1 cellular context compared by ENCODE assay signal in genomic region chr19:8453616-8454015, GRCh38.
TF ChIP-seq lines count a peak whose summit lies in the region.

No MANE protein-coding gene starts in this region.

TF ChIP-seq in GM12878, 131 proteins besides CTCF, POLR2A, EP300 and RAD21:
- TF ChIP-seq ELK1 (IDR thresholded peaks at IDR 0.05; ENCODE audit: low read depth, low read length) = no peak
- TF ChIP-seq POLR2AphosphoS5 (IDR thresholded peaks at IDR 0.05; ENCODE audit: low read length) = 0 out of 2 replicates have a peak, but pooled peaks have one; percentile 22
- no peak for TF ChIP-seq WRNIP1 (IDR thresholded peaks at IDR 0.05; ENCODE audit: borderline replicate concordance, low read depth, low read length)
- TF ChIP-seq ETV6 (conservative IDR thresholded peaks at IDR 0.05 in 1 of 2, IDR thresholded peaks at IDR 0.05 in 1 of 2; ENCODE audit: borderline replicate concordance in 1 of 2, low read depth in 1 of 2) = no peak
